In genomic region chr5:514101-514485, GRCh38 we compare ENCODE assay signal across 20 cellular contexts. TPM values are rescaled to one million over a fixed set of nuclear protein-coding genes. Genes with fewer than 3 reads are reported as not detected.
DNase-seq lines count a peak whose midpoint lies in the region; ATAC-seq, FAIRE-seq and TF ChIP-seq lines count a peak whose summit lies in the region.
"Had no signal": no experiment of that assay in that cellular context is flagged by ENCODE, and none has a peak within 500 bp of the region (broad histone marks: within the 10 kb centered on the region; RNA-seq: fewer than 3 reads in every experiment).

No MANE protein-coding gene starts in this region.

- H3K36me3 ChIP-seq in HepG2 (replicated peaks in 1 of 2; ENCODE audit: control insufficient read depth in 1 of 2, insufficient read depth in 2 of 2, low read length in 2 of 2) (no peaks in the 10 kb centered on the region), right lobe of liver (no peaks in the 10 kb centered on the region), K562 (ENCODE audit: control insufficient read depth, insufficient read depth, low read length) (no peaks in the 10 kb centered on the region), kidney (ENCODE audit: control insufficient read depth in 1 of 2, insufficient read depth in 2 of 2, low read length in 2 of 2) (no peaks in the 10 kb centered on the region)

- H3K27me3 ChIP-seq in HepG2 (ENCODE audit: control insufficient read depth in 1 of 2, insufficient read depth in 2 of 2, low read length in 2 of 2), result peaks cover 1 to 44% of the 10 kb centered on the region in 2 experiments; a peak in 3 of 5 replicates
- no peaks in the 10 kb centered on the region for H3K27me3 ChIP-seq in right lobe of liver
- H3K27me3 ChIP-seq in K562 (ENCODE audit: control insufficient read depth in 2 of 2, insufficient read depth in 2 of 2, low read length in 2 of 2), result peaks cover 36 to 73% of the 10 kb centered on the region in 2 experiments; a peak in 4 of 5 replicates

- FAIRE-seq in HepG2 (lab: Jason Lieb, UNC) (no peak), K562 (lab: Jason Lieb, UNC) (no peak), kidney (lab: Jason Lieb, UNC) (no peak), frontal cortex (lab: Jason Lieb, UNC) (no peak)
- FAIRE-seq: GM19239 had no signal

- H3K4me3 ChIP-seq in HepG2 (replicated peaks in 1 of 3; ENCODE audit: insufficient read depth in 1 of 3, low read depth in 2 of 3, low read length in 3 of 3) (peak overlapping the region in 1 of 3 experiments; percentile 35; a peak in 1 of 6 replicates), right lobe of liver (no peak overlapping the region), K562 (no peak overlapping the region), kidney (ENCODE audit: low read length in 2 of 2) (no peak overlapping the region)
- H3K4me3 ChIP-seq: SK-N-MC had no signal

- no peak; the same call in 2 of the 3 replicates for ATAC-seq in HepG2
- ATAC-seq in right lobe of liver, result no peak
- ATAC-seq in K562, result peak; percentile 30; the same call in 2 of the 3 replicates
- ATAC-seq in HG02759 (IDR thresholded peaks at IDR 0.05; ENCODE audit: unreplicated experiment), result no peak

- H3K9ac ChIP-seq in HepG2 (ENCODE audit: insufficient read depth, low read depth, low read length) (no peak overlapping the region), K562 (ENCODE audit: insufficient read depth in 1 of 2, low read depth in 2 of 2, low read length in 2 of 2) (no peak overlapping the region), kidney (ENCODE audit: low read length in 2 of 2) (peak overlapping the region in 1 of 2 donors; percentile 19)

- peaks cover 14% of the 10 kb centered on the region for H3K4me1 ChIP-seq in HepG2 (ENCODE audit: insufficient read depth, low read length)
- no peaks in the 10 kb centered on the region for H3K4me1 ChIP-seq in right lobe of liver
- peaks cover 0 to 29% of the 10 kb centered on the region in 2 experiments; a peak in 2 of 5 replicates for H3K4me1 ChIP-seq in K562 (replicated peaks in 1 of 2; ENCODE audit: control insufficient read depth in 2 of 2, insufficient read depth in 2 of 2, low read length in 2 of 2)
- peaks cover 0 to 12% of the 10 kb centered on the region in 2 donors for H3K4me1 ChIP-seq in kidney (ENCODE audit: control insufficient read depth in 1 of 2, insufficient read depth in 1 of 2, low read depth in 1 of 2, low read length in 2 of 2)

- H3K4me2 ChIP-seq in HepG2 (ENCODE audit: low read depth, low read length) (peak overlapping the region; percentile 56), K562 (ENCODE audit: insufficient read depth, low read length) (no peak overlapping the region)

- intact Hi-C loops in HepG2 (cut with micrococcal nuclease; ENCODE audit: unreplicated experiment) (no loop called here), right lobe of liver (cut with DNase I) (no loop called here), K562 (cut with micrococcal nuclease) (no loop called here), kidney (cut with DNase I) (no loop called here)

- TF ChIP-seq RAD21 in HepG2 (CRISPR knock-in tag; IDR thresholded peaks at IDR 0.05) (no peak), K562 (CRISPR knock-in tag; conservative IDR thresholded peaks at IDR 0.05 in 1 of 2, IDR thresholded peaks at IDR 0.05 in 1 of 2) (no peak)

- in situ Hi-C loops in HepG2 (cut with HindIII; ENCODE audit: extremely low pct_ligation_motif_present, low pct_unique_long_range_greater_than_20kb) (no loop called here), K562 (cut with MboI) (no loop called here)

- TF ChIP-seq EP300 in HepG2 (IDR thresholded peaks at IDR 0.05; ENCODE audit: low read depth in 2 of 2, low read length in 2 of 2), result no peak
- TF ChIP-seq EP300 in HepG2 (CRISPR knock-in tag; IDR thresholded peaks at IDR 0.05; ENCODE audit: borderline replicate concordance), result no peak
- TF ChIP-seq EP300 in K562 (IDR thresholded peaks at IDR 0.05; ENCODE audit: low read length), result no peak

- TF ChIP-seq POLR2A in HepG2 (IDR thresholded peaks at IDR 0.05; ENCODE audit: insufficient read depth in 1 of 2, low read depth in 2 of 2, low read length in 2 of 2) (no peak), right lobe of liver (IDR thresholded peaks at IDR 0.05) (no peak), K562 (conservative IDR thresholded peaks at IDR 0.05) (no peak)

- BruUV-seq in HepG2 (replicated peaks; lab: Mats Ljungman, UMichigan) (no TSS peak), K562 (replicated peaks; lab: Mats Ljungman, UMichigan) (no TSS peak)

- H3K79me2 ChIP-seq in HepG2 (ENCODE audit: insufficient read depth, low read length) (no peaks in the 10 kb centered on the region), K562 (ENCODE audit: control insufficient read depth, insufficient read depth, low read length) (no peaks in the 10 kb centered on the region)

- H3K27ac ChIP-seq in HepG2 (ENCODE audit: extremely low read length, insufficient read depth, low read length), result no peak overlapping the region
- H3K27ac ChIP-seq in right lobe of liver, result no peak overlapping the region
- no peak overlapping the region for H3K27ac ChIP-seq in K562 (ENCODE audit: extremely low read depth, low read depth, low read length)
- H3K27ac ChIP-seq in kidney (ENCODE audit: low read depth in 2 of 2, low read length in 2 of 2), result peak overlapping the region; percentile 47 to 63
- H3K27ac ChIP-seq: SK-N-MC had no signal

- 80% methylated on average over 12 of the region's 12 CpGs for WGBS in HepG2 (ENCODE audit: low lambda C conversion rate)
- WGBS in right lobe of liver (ENCODE audit: insufficient coverage, low coverage, low lambda C conversion rate, missing lambda C conversion rate), result 89% methylated on average over 6 of the region's 12 CpGs
- WGBS in K562 (ENCODE audit: insufficient coverage, low coverage, missing lambda C conversion rate), result 0% methylated on average over 11 of the region's 12 CpGs

- TF ChIP-seq CTCF in HepG2 (CRISPR knock-in tag; IDR thresholded peaks at IDR 0.05), result no peak
- no peak for TF ChIP-seq CTCF in right lobe of liver (IDR thresholded peaks at IDR 0.05)
- no peak for TF ChIP-seq CTCF in K562 (IDR thresholded peaks at IDR 0.05 in 2 of 3, conservative IDR thresholded peaks at IDR 0.05 in 1 of 3; ENCODE audit: insufficient read depth in 2 of 3, low read depth in 1 of 3, low read length in 3 of 3)
- no peak for TF ChIP-seq CTCF in kidney (IDR thresholded peaks at IDR 0.05; ENCODE audit: borderline replicate concordance, extremely low read depth, insufficient read depth)

- H2AFZ ChIP-seq in HepG2 (ENCODE audit: low read length) (no peak overlapping the region), K562 (ENCODE audit: low read depth, low read length) (no peak overlapping the region)

- DNase-seq in HepG2 (ENCODE audit: low spot score) (no peak), right lobe of liver (no peak), K562 (ENCODE audit: extremely low read depth in 1 of 4, low spot score in 3 of 4) (no peak), kidney (no peak), NCI-H2171 (lab: John Stamatoyannopoulos, UW) (no peak), midbrain (lab: John Stamatoyannopoulos, UW) (no peak), frontal cortex (ENCODE audit: low spot score in 2 of 2) (no peak)
- DNase-seq: 8988T, AML-193, DMS79, H9, HFFc6, NCI-H1105 treated with DMSO at 0.1 percent for 48 hours, NCI-H2081, NCI-H2171 treated with DMSO at 0.1 percent for 48 hours, NCI-H526, SHP77 treated with DMSO at 0.1 percent for 48 hours had no signal

- H3K9me1 ChIP-seq in K562 (ENCODE audit: control insufficient read depth, insufficient read depth, low read length), result no peaks in the 10 kb centered on the region

- H4K20me1 ChIP-seq in HepG2 (ENCODE audit: insufficient read depth, low read length) (no peaks in the 10 kb centered on the region), K562 (replicated peaks; ENCODE audit: control insufficient read depth, insufficient read depth, low read length) (peaks cover 18% of the 10 kb centered on the region)

- H3K9me3 ChIP-seq in HepG2 (ENCODE audit: low read length), result no peaks in the 10 kb centered on the region
- no peaks in the 10 kb centered on the region for H3K9me3 ChIP-seq in right lobe of liver
- no peaks in the 10 kb centered on the region for H3K9me3 ChIP-seq in K562 (replicated peaks; ENCODE audit: control insufficient read depth, insufficient read depth, low read depth, low read length)
- H3K9me3 ChIP-seq in kidney (ENCODE audit: control insufficient read depth in 1 of 2, low read length in 2 of 2), result no peaks in the 10 kb centered on the region

- CTCF ChIA-PET in HepG2 (lab: Yijun Ruan, JAX; ENCODE audit: low intra/inter-chr PET ratio, low total read pairs), result no interaction called here
- CTCF ChIA-PET in K562 (lab: Yijun Ruan, JAX; ENCODE audit: low intra/inter-chr PET ratio), result no interaction called here

- POLR2A ChIA-PET in HepG2 (lab: Yijun Ruan, JAX), result no interaction called here
- POLR2A ChIA-PET in K562 (lab: Yijun Ruan, JAX), result interaction anchor here (1.4 kb wide), 1 partner anchor 11 kb away, joined by 7 read pairs; no protein-coding TSS in a partner anchor

RNA-seq across cellular contexts. Expression of gene SLC9A3, which starts 10.2 kb away (rescaled TPM):
- total RNA-seq in HepG2 (2016; rRNA removed; fragmentation: Illumina TruSeq; extraction: Trizol) (1.2 and 1.8 TPM in 2 replicates), right lobe of liver (1 to 10 TPM in 2 of 6 experiments, under 1 TPM in 4; 0.32 to 1.8 (median 0.46) TPM), K562 (2014; rRNA removed) (4.7 and 6.7 TPM in 2 replicates), K562 (2014; rRNA removed; fragmentation: Illumina TruSeq; extraction: Trizol) (1.3 and 1.5 TPM in 2 replicates), K562 (2015; rRNA removed; fragmentation: Illumina TruSeq; extraction: Trizol) (2.1 and 2.9 TPM in 2 replicates), K562 (2021) (4.0 and 4.4 TPM in 2 replicates), kidney (10.5 TPM), frontal cortex (1.2 TPM)
- 0.30 and 0.35 TPM in 2 replicates for total RNA-seq in HepG2 (2016; cell fraction: cytosol; rRNA removed; fragmentation: Illumina TruSeq; extraction: Trizol; ENCODE audit: low read depth)
- total RNA-seq in HepG2 (2016; cell fraction: insoluble cytoplasmic fraction; rRNA removed; fragmentation: Illumina TruSeq; extraction: Trizol), result 1.3 and 1.6 TPM in 2 replicates
- 1.5 and 1.9 TPM in 2 replicates for total RNA-seq in HepG2 (2016; cell fraction: membrane; rRNA removed; fragmentation: Illumina TruSeq; extraction: Trizol)
- 1.1 and 1.2 TPM in 2 replicates for total RNA-seq in HepG2 (2016; cell fraction: nucleus; rRNA removed; fragmentation: Illumina TruSeq; extraction: Trizol)
- polyA plus RNA-seq in HepG2 (2011; rRNA removed) (1.5 and 1.9 TPM in 2 replicates), K562 (2011; rRNA removed) (2.6 and 3.7 TPM in 2 replicates), K562 (2014; fragmentation: Illumina TruSeq; extraction: Trizol) (3.6 and 3.7 TPM in 2 replicates), K562 (2014; fragmentation: Nextera tagmentation; extraction: Ambion mirVana) (not detected), K562 (2014; rRNA removed) (5.8 and 7.3 TPM in 2 replicates), kidney (ENCODE audit: insufficient read depth, low read depth, low replicate concordance) (36.9 TPM)
- 1.4 TPM in 2 replicates for polyA plus RNA-seq in HepG2 (2011; cell fraction: cytosol; rRNA removed)
- 2.2 and 2.4 TPM in 2 replicates for polyA plus RNA-seq in HepG2 (2011; cell fraction: nucleus; rRNA removed)
- 1.1 and 1.4 TPM in 2 replicates for polyA plus RNA-seq in HepG2 (2012)
- polyA plus RNA-seq in HepG2 (2016; cell fraction: cytosol; fragmentation: Illumina TruSeq; extraction: Trizol; ENCODE audit: low read depth), result 0.37 and 0.43 TPM in 2 replicates
- 1.7 and 1.8 TPM in 2 replicates for polyA plus RNA-seq in HepG2 (2016; cell fraction: insoluble cytoplasmic fraction; fragmentation: Illumina TruSeq; extraction: Trizol; ENCODE audit: low read depth)
- polyA plus RNA-seq in HepG2 (2016; cell fraction: membrane; fragmentation: Illumina TruSeq; extraction: Trizol; ENCODE audit: low read depth), result 1.4 and 1.6 TPM in 2 replicates
- polyA plus RNA-seq in HepG2 (2016; cell fraction: nucleus; fragmentation: Illumina TruSeq; extraction: Trizol; ENCODE audit: insufficient read depth, low read depth), result 1.9 and 2.4 TPM in 2 replicates
- polyA minus RNA-seq in HepG2 (2011; rRNA and poly(A)+ RNA removed; ENCODE audit: low replicate concordance), result 0.76 and 1.0 TPM in 2 replicates
- 0.35 and 0.49 TPM in 2 replicates for polyA minus RNA-seq in HepG2 (2011; cell fraction: cytosol; rRNA and poly(A)+ RNA removed)
- polyA minus RNA-seq in HepG2 (2011; cell fraction: nucleus; rRNA and poly(A)+ RNA removed), result 0.99 and 1.0 TPM in 2 replicates
- 2.7 and 4.4 TPM in 2 replicates for total RNA-seq in K562 (2011; cell fraction: chromatin; rRNA removed; ENCODE audit: low replicate concordance)
- total RNA-seq in K562 (2011; cell fraction: nucleolus; rRNA removed), result 4.6 and 5.5 TPM in 2 replicates
- total RNA-seq in K562 (2011; cell fraction: nucleoplasm; rRNA removed), result 3.2 and 4.1 TPM in 2 replicates
- 3.0 and 6.6 TPM in 2 replicates for polyA plus RNA-seq in K562 (2011; cell fraction: cytosol; rRNA removed)
- polyA plus RNA-seq in K562 (2011; cell fraction: nucleus; rRNA removed), result 4.7 and 8.2 TPM in 2 replicates
- polyA plus RNA-seq in K562 (2012), result 3.0 and 3.6 TPM in 2 replicates
- polyA minus RNA-seq in K562 (2011; rRNA and poly(A)+ RNA removed), result 0.99 and 1.2 TPM in 2 replicates
- 0.82 and 2.1 TPM in 2 replicates for polyA minus RNA-seq in K562 (2011; cell fraction: cytosol; rRNA and poly(A)+ RNA removed)
- polyA minus RNA-seq in K562 (2011; cell fraction: nucleus; rRNA and poly(A)+ RNA removed), result 3.0 and 3.6 TPM in 2 replicates

Comparison
In these comparisons a context has a peak if more than half of its experiments do, and no peak if none do; other contexts are left out.
1. H3K27ac ChIP-seq: peak in kidney (2 of 2); none in HepG2 (single experiment), right lobe of liver (0 of 3) and K562 (single experiment).